In genomic region chr3:43948013-43948412, GRCh38 we compare ENCODE assay signal across 28 cellular contexts.
A peak's percentile ranks its signal among the peaks of the same experiment; 100 is the strongest.
DNase-seq lines count a peak whose midpoint lies in the region; ATAC-seq, FAIRE-seq and TF ChIP-seq lines count a peak whose summit lies in the region.
"Had no signal": no experiment of that assay in that cellular context is flagged by ENCODE, and none has a peak within 500 bp of the region (broad histone marks: within the 10 kb centered on the region; RNA-seq: fewer than 3 reads in every experiment).

No MANE protein-coding gene starts in this region.

- H3F3A ChIP-seq in smooth muscle cell (ENCODE audit: low read depth) = no peaks in the 10 kb centered on the region

- no peaks in the 10 kb centered on the region for H3K79me2 ChIP-seq in smooth muscle cell (ENCODE audit: low read depth)

- H3K9ac ChIP-seq in smooth muscle cell (ENCODE audit: low read depth) = no peak overlapping the region

- DNase-seq in GM10248 (ENCODE audit: extremely low spot score) (peak; percentile 23), RPMI7951 (ENCODE audit: low read depth) (peak; percentile 63), bronchial epithelial cell (ENCODE audit: low read depth) (no peak), smooth muscle cell (lab: John Stamatoyannopoulos, UW; ENCODE audit: unreplicated experiment) (no peak)
- DNase-seq in Jurkat, Clone E6-1 (ENCODE audit: low read depth, low spot score) = peak; percentile 38
- no peak for DNase-seq in effector memory CD8-positive, alpha-beta T cell
- no peak for DNase-seq in activated T-cell treated with anti-CD3 and anti-CD28 coated beads, Interleukin-2, amount 50 U/mL, for 1 hour
- DNase-seq: activated CD4-positive, alpha-beta T cell treated with anti-CD3 and anti-CD28 coated beads for 1 hour; activated gamma-delta T cell; activated T-cell treated with anti-CD3 and anti-CD28 coated beads for 4 hours; BE2C; effector CD8-positive, alpha-beta T cell; glutamatergic neuron; Kasumi-1; kidney; NCI-H2081; NCI-H345; NCI-H774; small intestine; stimulated activated CD4-positive, alpha-beta T cell treated with anti-CD3 and anti-CD28 coated beads, Interleukin-1b, Interleukin-23, amount 100 ng/mL, for 48 hours; stimulated activated CD8-positive, alpha-beta memory T cell treated with anti-CD3 and anti-CD28 coated beads, Interleukin-4, amount 100 ng/mL, for 48 hours; transverse colon had no signal

- no peak overlapping the region for H2AFZ ChIP-seq in smooth muscle cell (ENCODE audit: low read depth)

- H3K4me1 ChIP-seq in smooth muscle cell (ENCODE audit: low read depth) = no peaks in the 10 kb centered on the region
- H3K4me1 ChIP-seq: BE2C had no signal

- TF ChIP-seq CTCF in GM10248 (IDR thresholded peaks at IDR 0.05; ENCODE audit: control extremely low read depth, extremely low read depth, low read depth, missing control alignments) (no peak), bronchial epithelial cell (IDR thresholded peaks at IDR 0.05; ENCODE audit: insufficient read depth, low read length, severe bottlenecking) (no peak), smooth muscle cell (IDR thresholded peaks at IDR 0.05; ENCODE audit: borderline replicate concordance, insufficient read depth, poor library complexity, severe bottlenecking) (no peak)

- peaks cover 46 to 84% of the 10 kb centered on the region in 2 donors for H3K27me3 Mint-ChIP-seq in effector memory CD8-positive, alpha-beta T cell

- no peak overlapping the region for H3K27ac ChIP-seq in smooth muscle cell (ENCODE audit: low read depth)
- H3K27ac ChIP-seq: transverse colon had no signal

- no peaks in the 10 kb centered on the region for H3K36me3 Mint-ChIP-seq in effector memory CD8-positive, alpha-beta T cell (ENCODE audit: insufficient read depth)
- H3K36me3 Mint-ChIP-seq: natural killer cell treated with Interleukin-12 subunit alpha and Interleukin-12 subunit beta and Interleukin-15 and Interleukin-18, amount 100 ng/mL, for 72 hours had no signal

- no peaks in the 10 kb centered on the region for H4K20me1 ChIP-seq in smooth muscle cell (ENCODE audit: low read depth)

- FAIRE-seq in bronchial epithelial cell (lab: Jason Lieb, UNC) = peak; percentile 52
- FAIRE-seq: colon, HepG2, kidney, small intestine had no signal

- H3K27ac Mint-ChIP-seq in effector memory CD8-positive, alpha-beta T cell = no peak overlapping the region
- H3K27ac Mint-ChIP-seq: natural killer cell treated with Interleukin-12 subunit alpha and Interleukin-12 subunit beta and Interleukin-15 and Interleukin-18, amount 100 ng/mL, for 72 hours; T-helper 1 cell treated with Interleukin-12 subunit alpha and Interleukin-12 subunit beta and Interleukin-4 antibody, amounts not matched to agents 30 μg/mL and 1 μg/mL, for 36 hours had no signal

- H3K27me3 ChIP-seq in bronchial epithelial cell (ENCODE audit: control insufficient read depth, insufficient read depth, low read length) (peaks cover 3% of the 10 kb centered on the region), smooth muscle cell (ENCODE audit: low read depth) (peaks cover 6% of the 10 kb centered on the region)
- H3K27me3 ChIP-seq: BE2C had no signal

- no peak overlapping the region for H3K4me3 Mint-ChIP-seq in effector memory CD8-positive, alpha-beta T cell
- H3K4me3 Mint-ChIP-seq: natural killer cell treated with Interleukin-12 subunit alpha and Interleukin-12 subunit beta and Interleukin-15 and Interleukin-18, amount 100 ng/mL, for 72 hours; T-helper 1 cell treated with Interleukin-12 subunit alpha and Interleukin-12 subunit beta and Interleukin-4 antibody, amounts not matched to agents 30 μg/mL and 1 μg/mL, for 36 hours had no signal

- H3K36me3 ChIP-seq in bronchial epithelial cell (ENCODE audit: control insufficient read depth, insufficient read depth, low read length) (no peaks in the 10 kb centered on the region), smooth muscle cell (ENCODE audit: low read depth) (no peaks in the 10 kb centered on the region)
- H3K36me3 ChIP-seq: BE2C, transverse colon had no signal

- no peaks in the 10 kb centered on the region for H3K4me1 Mint-ChIP-seq in effector memory CD8-positive, alpha-beta T cell (ENCODE audit: low read depth in 2 of 2)

- no peak for ATAC-seq in HG02642 (IDR thresholded peaks at IDR 0.05; ENCODE audit: poor library complexity, unreplicated experiment)
- ATAC-seq in effector memory CD8-positive, alpha-beta T cell (replicated peaks) = no peak
- ATAC-seq: HCT116; HepG2; natural killer cell treated with Interleukin-12 subunit alpha and Interleukin-12 subunit beta and Interleukin-15 and Interleukin-18, amount 100 ng/mL, for 72 hours had no signal

- H3K4me3 ChIP-seq in Jurkat, Clone E6-1 (ENCODE audit: low read length) = no peak overlapping the region
- H3K4me3 ChIP-seq in bronchial epithelial cell (ENCODE audit: low read depth, low read length) (no peak overlapping the region), smooth muscle cell (no peak overlapping the region)
- H3K4me3 ChIP-seq: transverse colon had no signal

- no peaks in the 10 kb centered on the region for H3K9me3 ChIP-seq in smooth muscle cell (replicated peaks; ENCODE audit: low read depth)
- H3K9me3 ChIP-seq: BE2C, transverse colon had no signal

- H3K4me2 ChIP-seq in smooth muscle cell = no peak overlapping the region

- CTCF ChIA-PET in GM10248 (lab: Yijun Ruan, JAX) = interaction anchor here (0.9 to 1.3 kb wide), 3 partner anchors 16 to 92 kb away, joined by 3 read pairs; no protein-coding TSS in a partner anchor

- POLR2A ChIA-PET in GM10248 (lab: Yijun Ruan, JAX) = no interaction called here

- 72% methylated on average over 5 of the region's 5 CpGs for WGBS in smooth muscle cell (ENCODE audit: low lambda C conversion rate)

- no peaks in the 10 kb centered on the region for H3K9me3 Mint-ChIP-seq in effector memory CD8-positive, alpha-beta T cell
- H3K9me3 Mint-ChIP-seq: natural killer cell treated with Interleukin-12 subunit alpha and Interleukin-12 subunit beta and Interleukin-15 and Interleukin-18, amount 100 ng/mL, for 72 hours; T-helper 1 cell treated with Interleukin-12 subunit alpha and Interleukin-12 subunit beta and Interleukin-4 antibody, amounts not matched to agents 30 μg/mL and 1 μg/mL, for 36 hours had no signal

Comparison
In these comparisons a context has a peak if more than half of its experiments do, and no peak if none do; other contexts are left out.
1. DNase-seq: peak in GM10248 (single experiment), Jurkat, Clone E6-1 (single experiment) and RPMI7951 (single experiment); none in bronchial epithelial cell (single experiment), effector memory CD8-positive, alpha-beta T cell (0 of 3), activated T-cell treated with anti-CD3 and anti-CD28 coated beads, Interleukin-2, amount 50 U/mL, for 1 hour (single experiment) and smooth muscle cell (single experiment).